In the genomic region with DNA sequence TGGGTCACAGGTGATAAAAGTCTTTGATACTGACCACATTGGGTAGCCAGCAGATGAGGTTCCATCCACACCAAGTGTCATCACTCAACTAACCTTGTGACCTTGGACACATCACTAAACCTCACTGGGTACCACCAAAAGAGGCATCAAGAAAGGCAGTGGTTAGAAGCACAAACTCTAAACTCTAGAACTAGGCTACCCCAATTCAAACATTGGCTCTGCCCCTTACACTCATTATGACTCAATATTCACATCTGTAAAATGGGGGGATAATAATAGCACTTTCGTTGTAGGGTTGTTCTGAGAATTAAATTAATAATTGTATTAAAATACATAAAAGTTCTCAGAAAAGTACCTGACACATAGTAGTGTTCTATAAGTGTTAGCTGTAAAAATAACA, we compare ENCODE assay signal across 26 cellular contexts. TPM values are rescaled to one million over a fixed set of nuclear protein-coding genes. Genes with fewer than 3 reads are reported as not detected.
DNase-seq lines count a peak whose midpoint lies in the region; ATAC-seq, FAIRE-seq and TF ChIP-seq lines count a peak whose summit lies in the region.
"Had no signal": no experiment of that assay in that cellular context is flagged by ENCODE, and none has a peak within 500 bp of the region (broad histone marks: within the 10 kb centered on the region; RNA-seq: fewer than 3 reads in every experiment).

No MANE protein-coding gene starts in this region.

- H4K5ac ChIP-seq in H1 (ENCODE audit: insufficient read length, low read depth, low read length): no peak overlapping the region

- no peak overlapping the region for H4K8ac ChIP-seq in H1 (ENCODE audit: extremely low read depth, insufficient read depth, low read length)

- no peaks in the 10 kb centered on the region for H3K9me3 ChIP-seq in HepG2 (ENCODE audit: low read length)
- no peaks in the 10 kb centered on the region for H3K9me3 ChIP-seq in right lobe of liver
- H3K9me3 ChIP-seq in K562 (replicated peaks; ENCODE audit: control insufficient read depth, insufficient read depth, low read depth, low read length): no peaks in the 10 kb centered on the region
- H3K9me3 ChIP-seq in H1 (ENCODE audit: insufficient read depth in 2 of 2, low read depth in 1 of 2, low read length in 1 of 2): no peaks in the 10 kb centered on the region
- H3K9me3 ChIP-seq: BE2C, BLaER1 had no signal

- no peak for ATAC-seq in HepG2
- ATAC-seq in right lobe of liver: no peak
- ATAC-seq in K562: no peak
- ATAC-seq in HG03571 (IDR thresholded peaks at IDR 0.05; ENCODE audit: unreplicated experiment): no peak
- ATAC-seq: GM12878 had no signal

- FAIRE-seq in HepG2 (lab: Jason Lieb, UNC) (no peak), K562 (lab: Jason Lieb, UNC) (no peak), H1 (lab: Jason Lieb, UNC) (no peak)
- FAIRE-seq: A204.1, GM12878, GM12892, GM18507 had no signal

- no peak overlapping the region for H3K23ac ChIP-seq in H1 (ENCODE audit: insufficient read length)

- WGBS in HepG2 (ENCODE audit: low lambda C conversion rate): 3% methylated on average over 1 of the region's 1 CpG
- 91% methylated on average over 1 of the region's 1 CpG for WGBS in right lobe of liver (ENCODE audit: insufficient coverage, low coverage, low lambda C conversion rate, missing lambda C conversion rate)
- WGBS in K562 (ENCODE audit: insufficient coverage, low coverage, missing lambda C conversion rate): 33% methylated on average over 1 of the region's 1 CpG
- WGBS in H1 (ENCODE audit: extremely low coverage in 1 of 2, insufficient coverage in 1 of 2, insufficient read length in 1 of 2, insufficient replicate concordance in 2 of 2, low coverage in 1 of 2, low lambda C conversion rate in 2 of 2, missing lambda C conversion rate in 1 of 2), 2 experiments: 94% methylated on average over 1 of the region's 1 CpG; no CpG with 5 or more reads in 1 of the 2 experiments

- TF ChIP-seq POLR2A in HepG2 (IDR thresholded peaks at IDR 0.05; ENCODE audit: insufficient read depth in 1 of 2, low read depth in 2 of 2, low read length in 2 of 2): no peak
- TF ChIP-seq POLR2A in right lobe of liver (IDR thresholded peaks at IDR 0.05): no peak
- no peak for TF ChIP-seq POLR2A in K562 (conservative IDR thresholded peaks at IDR 0.05)
- TF ChIP-seq POLR2A in H1 (IDR thresholded peaks at IDR 0.05; ENCODE audit: control extremely low read depth in 1 of 2, low read depth in 2 of 2, low read length in 2 of 2): no peak

- H3K23me2 ChIP-seq in H1 (ENCODE audit: low read depth, low read length): no peaks in the 10 kb centered on the region; the same call in 1 of the 2 replicates

- H2BK20ac ChIP-seq in H1 (ENCODE audit: low read length): peak overlapping the region; percentile 38; the same call in 1 of the 2 replicates

- intact Hi-C loops in HepG2 (cut with micrococcal nuclease; ENCODE audit: unreplicated experiment): no loop called here
- intact Hi-C loops in right lobe of liver (cut with DNase I): loop anchor here in 1 of 2 donors (10.0 kb wide), 1 partner anchor 172 kb away; no protein-coding TSS in a partner anchor
- intact Hi-C loops in K562 (cut with micrococcal nuclease): no loop called here

- H3K4ac ChIP-seq in H1 (replicated peaks; ENCODE audit: insufficient read length, low read depth, low read length): no peak overlapping the region

- TF ChIP-seq EP300 in HepG2 (IDR thresholded peaks at IDR 0.05; ENCODE audit: low read depth in 2 of 2, low read length in 2 of 2) (no peak), HepG2 (CRISPR knock-in tag; IDR thresholded peaks at IDR 0.05; ENCODE audit: borderline replicate concordance) (no peak), K562 (IDR thresholded peaks at IDR 0.05; ENCODE audit: low read length) (no peak), H1 (IDR thresholded peaks at IDR 0.05; ENCODE audit: borderline replicate concordance in 1 of 2, low read depth in 2 of 2, low read length in 2 of 2) (no peak)

- H3K4me2 ChIP-seq in HepG2 (ENCODE audit: low read depth, low read length) (no peak overlapping the region), K562 (ENCODE audit: insufficient read depth, low read length) (no peak overlapping the region), H1 (ENCODE audit: insufficient read depth in 1 of 2, low read depth in 2 of 2, low read length in 2 of 2) (no peak overlapping the region)
- H3K4me2 ChIP-seq: BLaER1 had no signal

- H2AFZ ChIP-seq in HepG2 (ENCODE audit: low read length): no peak overlapping the region
- no peak overlapping the region for H2AFZ ChIP-seq in K562 (ENCODE audit: low read depth, low read length)
- H2AFZ ChIP-seq in H1 (ENCODE audit: low read length): no peak overlapping the region

- H3K14ac ChIP-seq in H1 (ENCODE audit: insufficient read length): no peak overlapping the region

- H3K18ac ChIP-seq in H1 (ENCODE audit: extremely low read depth, low read length): no peak overlapping the region

- H2BK15ac ChIP-seq in H1 (ENCODE audit: low read length): peak overlapping the region; percentile 46; the same call in 1 of the 2 replicates

- no peaks in the 10 kb centered on the region for H3K79me1 ChIP-seq in H1 (ENCODE audit: low read depth, low read length)

- CTCF ChIA-PET in HepG2 (lab: Yijun Ruan, JAX; ENCODE audit: low intra/inter-chr PET ratio, low total read pairs) (no interaction called here), K562 (lab: Yijun Ruan, JAX; ENCODE audit: low intra/inter-chr PET ratio) (no interaction called here), H1 (lab: Charles Lee; ENCODE audit: partially characterized antibody) (interaction anchor here (0.9 kb wide), 1 partner anchor 59 kb away, joined by 3 read pairs; no protein-coding TSS in a partner anchor)

- H3K56ac ChIP-seq in H1 (replicated peaks; ENCODE audit: insufficient read length, low read depth, low read length): no peak overlapping the region

- no peak for DNase-seq in HepG2 (ENCODE audit: low spot score)
- DNase-seq in right lobe of liver: no peak
- no peak for DNase-seq in K562 (ENCODE audit: extremely low read depth in 1 of 4, low spot score in 3 of 4)
- DNase-seq in H1 (ENCODE audit: low read depth in 1 of 2, low spot score in 2 of 2): no peak
- DNase-seq in activated naive CD4-positive, alpha-beta T cell treated with Interleukin-2 at 50 U/mL for 16 hours: no peak
- DNase-seq: 8988T; ACHN; BE2C; C1 segment of cervical spinal cord; CD4-positive, alpha-beta memory T cell; CD4-positive, CD25-positive, alpha-beta regulatory T cell; CD8-positive, alpha-beta memory T cell; COR-L47; DMS 273 treated with DMSO at 0.1 percent for 48 hours; DMS153; DMS53; DMS79; DND-41; EL; GDM1 had no signal

- TF ChIP-seq RAD21 in HepG2 (CRISPR knock-in tag; IDR thresholded peaks at IDR 0.05): no peak
- no peak for TF ChIP-seq RAD21 in K562 (CRISPR knock-in tag; conservative IDR thresholded peaks at IDR 0.05 in 1 of 2, IDR thresholded peaks at IDR 0.05 in 1 of 2)
- TF ChIP-seq RAD21 in H1 (IDR thresholded peaks at IDR 0.05 in 1 of 2, conservative IDR thresholded peaks at IDR 0.05 in 1 of 2; ENCODE audit: low read depth in 2 of 2, low read length in 2 of 2): no peak

- BruUV-seq in HepG2 (replicated peaks; lab: Mats Ljungman, UMichigan) (no TSS peak), K562 (replicated peaks; lab: Mats Ljungman, UMichigan) (no TSS peak)

- in situ Hi-C loops in HepG2 (cut with HindIII; ENCODE audit: extremely low pct_ligation_motif_present, low pct_unique_long_range_greater_than_20kb): no loop called here
- in situ Hi-C loops in K562 (cut with MboI): no loop called here

- H3K79me2 ChIP-seq in HepG2 (ENCODE audit: insufficient read depth, low read length) (no peaks in the 10 kb centered on the region), K562 (ENCODE audit: control insufficient read depth, insufficient read depth, low read length) (no peaks in the 10 kb centered on the region), H1 (ENCODE audit: control insufficient read depth in 1 of 2, insufficient read depth in 2 of 2, low read length in 2 of 2) (no peaks in the 10 kb centered on the region)

- H4K20me1 ChIP-seq in HepG2 (ENCODE audit: insufficient read depth, low read length) (no peaks in the 10 kb centered on the region), K562 (replicated peaks; ENCODE audit: control insufficient read depth, insufficient read depth, low read length) (no peaks in the 10 kb centered on the region), H1 (replicated peaks in 1 of 2; ENCODE audit: control insufficient read depth in 1 of 2, insufficient read depth in 2 of 2, low read length in 2 of 2) (no peaks in the 10 kb centered on the region)
- H4K20me1 ChIP-seq: BLaER1 had no signal

- H3K36me3 ChIP-seq in HepG2 (replicated peaks in 1 of 2; ENCODE audit: control insufficient read depth in 1 of 2, insufficient read depth in 2 of 2, low read length in 2 of 2) (no peaks in the 10 kb centered on the region), right lobe of liver (no peaks in the 10 kb centered on the region), K562 (ENCODE audit: control insufficient read depth, insufficient read depth, low read length) (no peaks in the 10 kb centered on the region), H1 (ENCODE audit: control insufficient read depth in 2 of 4, insufficient read depth in 4 of 4, low read length in 3 of 4) (no peaks in the 10 kb centered on the region)
- H3K36me3 ChIP-seq: BE2C, BLaER1 had no signal

- H2BK120ac ChIP-seq in H1 (replicated peaks; ENCODE audit: low read depth, low read length): no peak overlapping the region

- TF ChIP-seq CTCF in HepG2 (CRISPR knock-in tag; IDR thresholded peaks at IDR 0.05) (no peak), right lobe of liver (IDR thresholded peaks at IDR 0.05) (no peak), K562 (IDR thresholded peaks at IDR 0.05 in 2 of 3, conservative IDR thresholded peaks at IDR 0.05 in 1 of 3; ENCODE audit: insufficient read depth in 2 of 3, low read depth in 1 of 3, low read length in 3 of 3) (no peak), H1 (IDR thresholded peaks at IDR 0.05; ENCODE audit: control extremely low read depth in 1 of 3, insufficient read depth in 1 of 3, low read depth in 1 of 3, low read length in 3 of 3) (no peak)

- H2AK5ac ChIP-seq in H1 (ENCODE audit: low read depth, low read length): peak overlapping the region; percentile 59; the same call in 1 of the 2 replicates

- H3K27ac ChIP-seq in HepG2 (ENCODE audit: extremely low read length, insufficient read depth, low read length) (no peak overlapping the region), right lobe of liver (no peak overlapping the region), K562 (ENCODE audit: extremely low read depth, low read depth, low read length) (no peak overlapping the region), H1 (ENCODE audit: low read depth, low read length) (no peak overlapping the region)
- H3K27ac ChIP-seq: BLaER1 had no signal

- H2BK5ac ChIP-seq in H1 (ENCODE audit: low read depth, low read length): no peak overlapping the region

- POLR2A ChIA-PET in HepG2 (lab: Yijun Ruan, JAX): no interaction called here
- POLR2A ChIA-PET in K562 (lab: Yijun Ruan, JAX): no interaction called here
- POLR2A ChIA-PET in H1 (lab: Charles Lee; ENCODE audit: partially characterized antibody): no interaction called here

- H3K9ac ChIP-seq in HepG2 (ENCODE audit: insufficient read depth, low read depth, low read length): no peak overlapping the region
- no peak overlapping the region for H3K9ac ChIP-seq in K562 (ENCODE audit: insufficient read depth in 1 of 2, low read depth in 2 of 2, low read length in 2 of 2)
- H3K9ac ChIP-seq in H1 (replicated peaks in 1 of 4; ENCODE audit: extremely low read depth in 1 of 4, low read depth in 3 of 4, low read length in 3 of 4): no peak overlapping the region
- H3K9ac ChIP-seq: BLaER1 had no signal

- H3K27me3 ChIP-seq in HepG2 (ENCODE audit: control insufficient read depth in 1 of 2, insufficient read depth in 2 of 2, low read length in 2 of 2): peaks cover 1 to 31% of the 10 kb centered on the region in 2 experiments; a peak in 4 of 5 replicates
- H3K27me3 ChIP-seq in right lobe of liver: no peaks in the 10 kb centered on the region
- H3K27me3 ChIP-seq in K562 (ENCODE audit: control insufficient read depth in 2 of 2, insufficient read depth in 2 of 2, low read length in 2 of 2): peaks cover 0 to 4% of the 10 kb centered on the region in 2 experiments; a peak in 2 of 5 replicates
- peaks cover 0 to 3% (median 1%) of the 10 kb centered on the region in 4 experiments; a peak in 2 of 7 replicates for H3K27me3 ChIP-seq in H1 (replicated peaks in 1 of 4; ENCODE audit: control insufficient read depth in 3 of 4, extremely low read depth in 1 of 4, insufficient read depth in 3 of 4, low read length in 3 of 4)
- H3K27me3 ChIP-seq: BE2C, BLaER1 had no signal

- H3K4me3 ChIP-seq in HepG2 (replicated peaks in 1 of 3; ENCODE audit: insufficient read depth in 1 of 3, low read depth in 2 of 3, low read length in 3 of 3) (no peak overlapping the region), right lobe of liver (no peak overlapping the region), K562 (no peak overlapping the region), H1 (ENCODE audit: extremely low read depth in 1 of 4, insufficient read depth in 2 of 4, low read depth in 3 of 4, low read length in 4 of 4) (no peak overlapping the region)
- H3K4me3 ChIP-seq: BLaER1, GM12878 had no signal

- H3K4me1 ChIP-seq in HepG2 (ENCODE audit: insufficient read depth, low read length) (peaks cover 11% of the 10 kb centered on the region), right lobe of liver (no peaks in the 10 kb centered on the region), K562 (replicated peaks in 1 of 2; ENCODE audit: control insufficient read depth in 2 of 2, insufficient read depth in 2 of 2, low read length in 2 of 2) (peaks cover 10 to 15% of the 10 kb centered on the region in 2 experiments; a peak in 4 of 5 replicates), H1 (replicated peaks in 1 of 4; ENCODE audit: control insufficient read depth in 3 of 4, insufficient read depth in 4 of 4, low read length in 3 of 4) (peaks cover 11 to 19% (median 15%) of the 10 kb centered on the region in 4 experiments)
- H3K4me1 ChIP-seq: BE2C, BLaER1 had no signal

- no peaks in the 10 kb centered on the region for H3K9me1 ChIP-seq in K562 (ENCODE audit: control insufficient read depth, insufficient read depth, low read length)

- H4K91ac ChIP-seq in H1 (replicated peaks; ENCODE audit: insufficient read length, low read length): peak overlapping the region; percentile 62

- peak overlapping the region; percentile 32; the same call in 1 of the 2 replicates for H2BK12ac ChIP-seq in H1 (ENCODE audit: low read depth, low read length)

RNA-seq across cellular contexts. Expression of gene SMAD7, which starts 15.8 kb away (rescaled TPM):
- 18.7 and 24.7 TPM in 2 replicates for total RNA-seq in HepG2 (2016; rRNA removed; fragmentation: Illumina TruSeq; extraction: Trizol)
- 3.3 TPM in 2 replicates for total RNA-seq in HepG2 (2016; cell fraction: cytosol; rRNA removed; fragmentation: Illumina TruSeq; extraction: Trizol; ENCODE audit: low read depth)
- total RNA-seq in HepG2 (2016; cell fraction: insoluble cytoplasmic fraction; rRNA removed; fragmentation: Illumina TruSeq; extraction: Trizol): 17.7 and 26.0 TPM in 2 replicates
- total RNA-seq in HepG2 (2016; cell fraction: membrane; rRNA removed; fragmentation: Illumina TruSeq; extraction: Trizol): 12.5 and 14.2 TPM in 2 replicates
- total RNA-seq in HepG2 (2016; cell fraction: nucleus; rRNA removed; fragmentation: Illumina TruSeq; extraction: Trizol): 22.7 and 23.8 TPM in 2 replicates
- polyA plus RNA-seq in HepG2 (2011; rRNA removed): 15.8 and 17.4 TPM in 2 replicates
- 15.1 and 16.9 TPM in 2 replicates for polyA plus RNA-seq in HepG2 (2011; cell fraction: cytosol; rRNA removed)
- 16.5 and 25.6 TPM in 2 replicates for polyA plus RNA-seq in HepG2 (2011; cell fraction: nucleus; rRNA removed)
- polyA plus RNA-seq in HepG2 (2012): 5.6 and 8.5 TPM in 2 replicates
- polyA plus RNA-seq in HepG2 (2016; cell fraction: cytosol; fragmentation: Illumina TruSeq; extraction: Trizol; ENCODE audit: low read depth): 1.4 and 2.1 TPM in 2 replicates
- 15.7 and 17.1 TPM in 2 replicates for polyA plus RNA-seq in HepG2 (2016; cell fraction: insoluble cytoplasmic fraction; fragmentation: Illumina TruSeq; extraction: Trizol; ENCODE audit: low read depth)
- 4.9 TPM in 2 replicates for polyA plus RNA-seq in HepG2 (2016; cell fraction: membrane; fragmentation: Illumina TruSeq; extraction: Trizol; ENCODE audit: low read depth)
- polyA plus RNA-seq in HepG2 (2016; cell fraction: nucleus; fragmentation: Illumina TruSeq; extraction: Trizol; ENCODE audit: insufficient read depth, low read depth): 40.0 and 43.9 TPM in 2 replicates
- 38.7 and 47.8 TPM in 2 replicates for polyA minus RNA-seq in HepG2 (2011; rRNA and poly(A)+ RNA removed; ENCODE audit: low replicate concordance)
- 11.5 and 17.8 TPM in 2 replicates for polyA minus RNA-seq in HepG2 (2011; cell fraction: cytosol; rRNA and poly(A)+ RNA removed)
- polyA minus RNA-seq in HepG2 (2011; cell fraction: nucleus; rRNA and poly(A)+ RNA removed): 14.8 and 26.3 TPM in 2 replicates
- 10 to 100 TPM in 4 of 6 experiments, 1 to 10 TPM in 2; 8.2 to 13.5 (median 11.0) TPM for total RNA-seq in right lobe of liver
- total RNA-seq in K562 (2011; cell fraction: chromatin; rRNA removed; ENCODE audit: low replicate concordance): 2.6 and 6.2 TPM in 2 replicates
- total RNA-seq in K562 (2011; cell fraction: nucleolus; rRNA removed): 3.9 and 7.0 TPM in 2 replicates
- total RNA-seq in K562 (2011; cell fraction: nucleoplasm; rRNA removed): 3.3 and 4.1 TPM in 2 replicates
- total RNA-seq in K562 (2014; rRNA removed): 2.9 and 3.0 TPM in 2 replicates
- total RNA-seq in K562 (2014; rRNA removed; fragmentation: Illumina TruSeq; extraction: Trizol): 1.1 and 1.3 TPM in 2 replicates
- total RNA-seq in K562 (2015; rRNA removed; fragmentation: Illumina TruSeq; extraction: Trizol): 0.90 and 0.94 TPM in 2 replicates
- total RNA-seq in K562 (2021): 2.1 and 2.5 TPM in 2 replicates
- 1.8 TPM in 2 replicates for polyA plus RNA-seq in K562 (2011; rRNA removed)
- polyA plus RNA-seq in K562 (2011; cell fraction: cytosol; rRNA removed): 3.3 and 3.7 TPM in 2 replicates
- polyA plus RNA-seq in K562 (2011; cell fraction: nucleus; rRNA removed): 4.6 and 5.7 TPM in 2 replicates
- 1.7 and 4.1 TPM in 2 replicates for polyA plus RNA-seq in K562 (2012)
- polyA plus RNA-seq in K562 (2014; fragmentation: Illumina TruSeq; extraction: Trizol): 1.4 and 1.6 TPM in 2 replicates
- polyA plus RNA-seq in K562 (2014; fragmentation: Nextera tagmentation; extraction: Ambion mirVana): under 1 TPM; 0.13 to 0.23 TPM
- 1.8 and 2.9 TPM in 2 replicates for polyA plus RNA-seq in K562 (2014; rRNA removed)
- polyA minus RNA-seq in K562 (2011; rRNA and poly(A)+ RNA removed): 3.4 and 3.7 TPM in 2 replicates
- 2.0 and 4.6 TPM in 2 replicates for polyA minus RNA-seq in K562 (2011; cell fraction: cytosol; rRNA and poly(A)+ RNA removed)
- polyA minus RNA-seq in K562 (2011; cell fraction: nucleus; rRNA and poly(A)+ RNA removed): 3.8 and 4.7 TPM in 2 replicates
- total RNA-seq in H1 (2021; fragmentation: NEBNext Ultra II Directional; extraction: Animal tissue kit (Norgen Biotek cat#: 25700)): 13.8 and 15.5 TPM in 2 replicates
- polyA plus RNA-seq in H1 (2011; rRNA removed): 6.5 and 6.6 TPM in 2 replicates
- 6.1 TPM for polyA plus RNA-seq in H1 (2011; cell fraction: cytosol; rRNA removed)
- polyA plus RNA-seq in H1 (2011; cell fraction: nucleus; rRNA removed): 9.4 TPM
- polyA plus RNA-seq in H1 (2012, experiment 1 of 2): 3.7 to 4.5 TPM (median 4.3 TPM) in 4 replicates
- polyA plus RNA-seq in H1 (2012, experiment 2 of 2): 4.8 TPM
- polyA plus RNA-seq in H1 (2013, experiment 1 of 2): 12.4 TPM
- polyA plus RNA-seq in H1 (2013, experiment 2 of 2): 12.0 TPM
- polyA minus RNA-seq in H1 (2011; rRNA and poly(A)+ RNA removed): 10.3 and 13.5 TPM in 2 replicates
- polyA minus RNA-seq in H1 (2011; cell fraction: cytosol; rRNA and poly(A)+ RNA removed): 9.7 TPM
- polyA minus RNA-seq in H1 (2011; cell fraction: nucleus; rRNA and poly(A)+ RNA removed): 9.4 TPM
